8 cellular contexts compared by ENCODE assay signal in genomic region chr11:3422380-3423137, GRCh38. TPM values are rescaled to one million over a fixed set of nuclear protein-coding genes. Genes with fewer than 3 reads are reported as not detected.
A peak's percentile ranks its signal among the peaks of the same experiment; 100 is the strongest.
DNase-seq lines count a peak whose midpoint lies in the region; ATAC-seq and TF ChIP-seq lines count a peak whose summit lies in the region.
"Not testable (repeated sequence)": the region's sequence is repeated elsewhere in the genome, so short reads cannot be mapped to it uniquely, and the experiment has no call there.

No MANE protein-coding gene starts in this region.

- DNase-seq in GM12864 (ENCODE audit: low read depth) (peak; percentile 68), NCI-H1436 treated with DMSO at 0.1 percent for 48 hours (lab: John Stamatoyannopoulos, UW) (peak; percentile 90), T follicular helper cell (ENCODE audit: low read depth) (peak; percentile 92), adrenal gland (peak; percentile 99 to 100 (median 100)), heart left ventricle (peak; percentile 98 to 99 (median 99)), pons (ENCODE audit: low spot score) (peak; percentile 91), transverse colon (peak; percentile 99)

- intact Hi-C loops in adrenal gland (cut with DNase I); heart left ventricle (cut with DNase I); transverse colon (cut with DNase I; ENCODE audit: low total_unique reads): not testable (repeated sequence)

- in situ Hi-C loops in transverse colon (cut with MboI; ENCODE audit: low pct_ligation_motif_present in 1 of 4, low pct_unique_long_range_greater_than_20kb in 1 of 4, low sequenced_read_pairs in 3 of 4), result not testable (repeated sequence)

- H3K36me3 ChIP-seq in adrenal gland (replicated peaks in 1 of 2); heart left ventricle; transverse colon: not testable (repeated sequence)

- H3K9me3 ChIP-seq in adrenal gland (replicated peaks in 1 of 3); heart left ventricle; transverse colon: not testable (repeated sequence)

- H3K4me3 ChIP-seq in GM12864 (ENCODE audit: low read depth, low read length), result peak overlapping the region; percentile 57
- peak overlapping the region in 2 of 4 donors; percentile 65 to 79 for H3K4me3 ChIP-seq in adrenal gland
- peak overlapping the region; percentile 50 to 90 (median 69) for H3K4me3 ChIP-seq in heart left ventricle
- H3K4me3 ChIP-seq in transverse colon, result peak overlapping the region; percentile 37 to 93 (median 64)

- not testable (repeated sequence) for H3K4me1 ChIP-seq in adrenal gland (replicated peaks in 1 of 2)
- H3K4me1 ChIP-seq in heart left ventricle (peaks cover 0 to 19% (median 5%) of the 10 kb centered on the region in 12 donors), transverse colon (peaks cover 4 to 13% (median 9%) of the 10 kb centered on the region in 4 donors)

- TF ChIP-seq CTCF in GM12864 (IDR thresholded peaks at IDR 0.05; ENCODE audit: low read depth, low read length, missing control alignments); adrenal gland (IDR thresholded peaks at IDR 0.05); heart left ventricle (IDR thresholded peaks at IDR 0.05); transverse colon (IDR thresholded peaks at IDR 0.05): not testable (repeated sequence)

- H3K27me3 ChIP-seq in adrenal gland, heart left ventricle, transverse colon: not testable (repeated sequence)

- H3K27ac ChIP-seq in adrenal gland (peak overlapping the region in 3 of 5 donors; percentile 62 to 74 (median 73)), heart left ventricle (peak overlapping the region in 11 of 12 donors; percentile 50 to 84 (median 76)), transverse colon (peak overlapping the region; percentile 79 to 88 (median 88))

- TF ChIP-seq POLR2A in adrenal gland (IDR thresholded peaks at IDR 0.05); heart left ventricle (IDR thresholded peaks at IDR 0.05); transverse colon (IDR thresholded peaks at IDR 0.05): not testable (repeated sequence)

- WGBS in adrenal gland, 4 donors, result 0 to 1% (median 1%) methylated on average over 24 to 66 of the region's 66 CpGs
- WGBS in heart left ventricle, 4 donors, result 0 to 2% (median 1%) methylated on average over 46 to 66 of the region's 66 CpGs
- WGBS in transverse colon (ENCODE audit: low coverage in 1 of 2), 2 donors, result 0% methylated on average over 2 to 40 of the region's 66 CpGs

- TF ChIP-seq EP300 in transverse colon (IDR thresholded peaks at IDR 0.05; ENCODE audit: low read depth), result not testable (repeated sequence)

- ATAC-seq in HG02852 (IDR thresholded peaks at IDR 0.05; ENCODE audit: unreplicated experiment) (peak; percentile 93), heart left ventricle (peak; percentile 100)

RNA-seq across cellular contexts. Expression of gene ZNF195, which starts 43.6 kb away (rescaled TPM):
- total RNA-seq in adrenal gland, result 10 to 100 TPM in 6 of 8 donors, 1 to 10 TPM in 2; 7.9 to 25.9 (median 17.8) TPM
- polyA plus RNA-seq in adrenal gland, result 10 to 100 TPM; 20.1 to 21.9 (median 21.1) TPM
- total RNA-seq in heart left ventricle, result 10 to 100 TPM in 2 of 9 donors, 1 to 10 TPM in 7; 7.4 to 14.9 (median 9.7) TPM
- 1 to 10 TPM; 5.6 to 8.1 TPM for polyA plus RNA-seq in heart left ventricle
- 10 to 100 TPM; 12.3 to 37.5 (median 28.5) TPM for total RNA-seq in transverse colon
